13 cellular contexts compared by ENCODE assay signal in genomic region chr4:124936427-124936826, GRCh38.
DNase-seq lines count a peak whose midpoint lies in the region; ATAC-seq and TF ChIP-seq lines count a peak whose summit lies in the region.
"Had no signal": no experiment of that assay in that cellular context is flagged by ENCODE, and none has a peak within 500 bp of the region (broad histone marks: within the 10 kb centered on the region; RNA-seq: fewer than 3 reads in every experiment).

No MANE protein-coding gene starts in this region.

- no peak for TF ChIP-seq CTCF in nephron progenitor cell (IDR thresholded peaks at IDR 0.05)

- peaks cover 63% of the 10 kb centered on the region for H3K4me1 Mint-ChIP-seq in nephron progenitor cell
- H3K4me1 Mint-ChIP-seq: CD4-positive, CD25-positive, alpha-beta regulatory T cell; central memory CD8-positive, alpha-beta T cell; IgD-negative memory B cell; stimulated activated naive B cell treated with anti-CD40 and anti-IgM and Interleukin-4, amounts not matched to agents 10 μg/mL and 1 μg/mL and 100 μg/mL, for 72 hours had no signal

- no peak for ATAC-seq in HG03442 (IDR thresholded peaks at IDR 0.05; ENCODE audit: unreplicated experiment)
- ATAC-seq: stimulated activated naive B cell treated with anti-CD40 and anti-IgM and Interleukin-4, amounts not matched to agents 10 μg/mL and 1 μg/mL and 100 μg/mL, for 72 hours had no signal

- H3K9me3 Mint-ChIP-seq in nephron progenitor cell: no peaks in the 10 kb centered on the region
- H3K9me3 Mint-ChIP-seq: stimulated activated naive B cell treated with anti-CD40 and anti-IgM and Interleukin-4, amounts not matched to agents 10 μg/mL and 1 μg/mL and 100 μg/mL, for 72 hours had no signal

- H3K27ac Mint-ChIP-seq in nephron progenitor cell: peak overlapping the region; percentile 80
- H3K27ac Mint-ChIP-seq: CD4-positive, CD25-positive, alpha-beta regulatory T cell; IgD-negative memory B cell; stimulated activated naive B cell treated with anti-CD40 and anti-IgM and Interleukin-4, amounts not matched to agents 10 μg/mL and 1 μg/mL and 100 μg/mL, for 72 hours had no signal

- H3K27me3 Mint-ChIP-seq in nephron progenitor cell (ENCODE audit: low read depth, poor library complexity): no peaks in the 10 kb centered on the region
- H3K27me3 Mint-ChIP-seq: CD4-positive, CD25-positive, alpha-beta regulatory T cell; central memory CD8-positive, alpha-beta T cell; IgD-negative memory B cell; stimulated activated naive B cell treated with anti-CD40 and anti-IgM and Interleukin-4, amounts not matched to agents 10 μg/mL and 1 μg/mL and 100 μg/mL, for 72 hours had no signal

- peak; percentile 42 for DNase-seq in DMS53 treated with DMSO at 0.1 percent for 48 hours (lab: John Stamatoyannopoulos, UW; ENCODE audit: unreplicated experiment)
- DNase-seq in NCI-H2227 treated with DMSO at 0.1 percent for 48 hours (lab: John Stamatoyannopoulos, UW): peak; percentile 5
- peak; percentile 75 for DNase-seq in fibroblast of gingiva (ENCODE audit: low read depth)
- no peak for DNase-seq in nephron progenitor cell
- no peak for DNase-seq in hypothalamus (lab: John Stamatoyannopoulos, UW)
- no peak for DNase-seq in GF-D8 (lab: John Stamatoyannopoulos, UW)
- DNase-seq in T1000 (lab: John Stamatoyannopoulos, UW): no peak
- DNase-seq: CD4-positive, CD25-positive, alpha-beta regulatory T cell; stimulated activated naive B cell treated with anti-CD40 and anti-IgM and Interleukin-4, amounts not matched to agents 10 μg/mL and 1 μg/mL and 100 μg/mL, for 72 hours; SW 1271 had no signal

- no peaks in the 10 kb centered on the region for H3K36me3 Mint-ChIP-seq in nephron progenitor cell (ENCODE audit: low read depth)
- H3K36me3 Mint-ChIP-seq: CD4-positive, CD25-positive, alpha-beta regulatory T cell; stimulated activated naive B cell treated with anti-CD40 and anti-IgM and Interleukin-4, amounts not matched to agents 10 μg/mL and 1 μg/mL and 100 μg/mL, for 72 hours had no signal

- H3K4me3 Mint-ChIP-seq in nephron progenitor cell: no peak overlapping the region
- H3K4me3 Mint-ChIP-seq: CD4-positive, CD25-positive, alpha-beta regulatory T cell; central memory CD8-positive, alpha-beta T cell; IgD-negative memory B cell; stimulated activated naive B cell treated with anti-CD40 and anti-IgM and Interleukin-4, amounts not matched to agents 10 μg/mL and 1 μg/mL and 100 μg/mL, for 72 hours had no signal

Comparison
In these comparisons a context has a peak if more than half of its experiments do, and no peak if none do; other contexts are left out.
1. DNase-seq: peak in DMS53 treated with DMSO at 0.1 percent for 48 hours (single experiment), NCI-H2227 treated with DMSO at 0.1 percent for 48 hours (single experiment) and fibroblast of gingiva (single experiment); none in nephron progenitor cell (single experiment), hypothalamus (0 of 51), GF-D8 (single experiment) and T1000 (single experiment).